15 cellular contexts compared by ENCODE assay signal in the genomic region with DNA sequence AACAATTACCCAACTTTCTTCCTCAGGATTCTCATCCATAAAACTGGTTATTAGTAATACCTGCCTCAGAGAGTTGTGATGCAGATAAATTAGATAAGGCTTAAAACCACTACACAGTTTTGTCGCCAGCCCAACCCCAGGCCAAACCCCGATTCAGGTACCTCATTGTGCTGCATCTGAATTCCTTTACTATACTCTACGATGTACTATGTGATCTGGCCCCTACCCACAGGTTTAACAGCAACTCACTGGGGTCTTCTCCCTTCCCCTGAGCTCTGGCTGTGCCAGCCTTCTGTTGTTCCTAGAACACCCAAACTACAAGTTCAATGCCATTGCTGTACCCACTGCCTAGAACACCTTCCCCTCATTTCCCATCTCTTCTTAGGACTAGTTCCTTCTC.
DNase-seq lines count a peak whose midpoint lies in the region; ATAC-seq, FAIRE-seq and TF ChIP-seq lines count a peak whose summit lies in the region.
"Had no signal": no experiment of that assay in that cellular context is flagged by ENCODE, and none has a peak within 500 bp of the region (broad histone marks: within the 10 kb centered on the region; RNA-seq: fewer than 3 reads in every experiment).

No MANE protein-coding gene starts in this region.

- no peak for TF ChIP-seq CTCF in thyroid gland (IDR thresholded peaks at IDR 0.05)

- peak overlapping the region; percentile 44 for H3K4me3 Mint-ChIP-seq in activated CD8-positive, alpha-beta T cell treated with anti-CD3 and anti-CD28 coated beads, Interleukin-2, amount 10 ng/mL, durations not matched to agents 7 days and 5 days
- H3K4me3 Mint-ChIP-seq in naive thymus-derived CD8-positive, alpha-beta T cell = peak overlapping the region in 3 of 10 donors; percentile 16 to 54 (median 53)

- H3K9me3 Mint-ChIP-seq in activated CD8-positive, alpha-beta T cell treated with anti-CD3 and anti-CD28 coated beads, Interleukin-2, amount 10 ng/mL, durations not matched to agents 7 days and 5 days (ENCODE audit: insufficient read depth) = peaks cover 8% of the 10 kb centered on the region
- H3K9me3 Mint-ChIP-seq in naive thymus-derived CD8-positive, alpha-beta T cell = peaks cover 4 to 20% (median 9%) of the 10 kb centered on the region in 9 donors

- peaks cover 44% of the 10 kb centered on the region for H3K4me1 Mint-ChIP-seq in activated CD8-positive, alpha-beta T cell treated with anti-CD3 and anti-CD28 coated beads, Interleukin-2, amount 10 ng/mL, durations not matched to agents 7 days and 5 days (ENCODE audit: low read depth)
- H3K4me1 Mint-ChIP-seq in naive thymus-derived CD8-positive, alpha-beta T cell = peaks cover 17 to 56% (median 30%) of the 10 kb centered on the region in 4 donors

- no peak overlapping the region for H3K27ac ChIP-seq in thyroid gland
- H3K27ac ChIP-seq: C4-2B, ovary had no signal

- H3K9me3 ChIP-seq in thyroid gland = no peaks in the 10 kb centered on the region
- H3K9me3 ChIP-seq: ovary had no signal

- H3K27me3 ChIP-seq in thyroid gland = no peaks in the 10 kb centered on the region
- H3K27me3 ChIP-seq: ovary had no signal

- no peaks in the 10 kb centered on the region for H3K27me3 Mint-ChIP-seq in activated CD8-positive, alpha-beta T cell treated with anti-CD3 and anti-CD28 coated beads, Interleukin-2, amount 10 ng/mL, durations not matched to agents 7 days and 5 days (ENCODE audit: low read depth)
- H3K27me3 Mint-ChIP-seq in naive thymus-derived CD8-positive, alpha-beta T cell = no peaks in the 10 kb centered on the region

- 81 to 100% methylated on average over 3 of the region's 3 CpGs for WGBS in thyroid gland, 2 donors

- peak; percentile 48 for FAIRE-seq in GM12891 (lab: Jason Lieb, UNC)
- FAIRE-seq: astrocyte had no signal

- peaks cover 18% of the 10 kb centered on the region for H3K36me3 Mint-ChIP-seq in activated CD8-positive, alpha-beta T cell treated with anti-CD3 and anti-CD28 coated beads, Interleukin-2, amount 10 ng/mL, durations not matched to agents 7 days and 5 days (ENCODE audit: low read depth)
- H3K36me3 Mint-ChIP-seq in naive thymus-derived CD8-positive, alpha-beta T cell = peaks cover 8 to 13% (median 12%) of the 10 kb centered on the region in 3 donors

- H3K4me1 ChIP-seq in thyroid gland = no peaks in the 10 kb centered on the region

- ATAC-seq in HG02588 (IDR thresholded peaks at IDR 0.05; ENCODE audit: unreplicated experiment) (peak; percentile 1), HG02678 (IDR thresholded peaks at IDR 0.05; ENCODE audit: unreplicated experiment) (no peak)
- ATAC-seq in activated CD8-positive, alpha-beta T cell treated with anti-CD3 and anti-CD28 coated beads, Interleukin-2, amount 10 ng/mL, durations not matched to agents 7 days and 5 days = peak; percentile 26
- no peak for ATAC-seq in naive thymus-derived CD8-positive, alpha-beta T cell

- intact Hi-C loops in thyroid gland (cut with DNase I) = no loop called here

- CTCF ChIA-PET in activated CD8-positive, alpha-beta T cell treated with anti-CD3 and anti-CD28 coated beads, Interleukin-2, amount 10 ng/mL, durations not matched to agents 7 days and 5 days (lab: Charles Lee) = interaction anchor here (0.6 to 1.5 kb wide), 11 partner anchors 18 to 272 kb away, joined by 3 to 8 read pairs (median 3); no protein-coding TSS in a partner anchor

- peak overlapping the region; percentile 85 for H3K27ac Mint-ChIP-seq in activated CD8-positive, alpha-beta T cell treated with anti-CD3 and anti-CD28 coated beads, Interleukin-2, amount 10 ng/mL, durations not matched to agents 7 days and 5 days
- peak overlapping the region in 9 of 10 donors; percentile 7 to 88 (median 70) for H3K27ac Mint-ChIP-seq in naive thymus-derived CD8-positive, alpha-beta T cell

- DNase-seq in GM12891 (ENCODE audit: insufficient read length, low spot score) (no peak), thyroid gland (no peak), ecto neural progenitor cell (ENCODE audit: low spot score) (no peak), HCEC 1CT (no peak)
- no peak for DNase-seq in activated CD8-positive, alpha-beta T cell treated with anti-CD3 and anti-CD28 coated beads, Interleukin-2, amount 10 ng/mL, durations not matched to agents 7 days and 5 days
- DNase-seq in naive thymus-derived CD8-positive, alpha-beta T cell = no peak
- DNase-seq: H7; left colon; NCI-H2081; ovary; stimulated activated naive CD4-positive, alpha-beta T cell had no signal

- H3K36me3 ChIP-seq in thyroid gland = no peaks in the 10 kb centered on the region
- H3K36me3 ChIP-seq: ovary had no signal

- POLR2A ChIA-PET in activated CD8-positive, alpha-beta T cell treated with anti-CD3 and anti-CD28 coated beads, Interleukin-2, amount 10 ng/mL, durations not matched to agents 7 days and 5 days (lab: Charles Lee) = interaction anchor here (0.7 kb wide), 1 partner anchor 213 kb away, joined by 3 read pairs; no protein-coding TSS in a partner anchor
- POLR2A ChIA-PET in naive thymus-derived CD8-positive, alpha-beta T cell (lab: Charles Lee) = no interaction called here

- TF ChIP-seq POLR2A in GM12891 (IDR thresholded peaks at IDR 0.05; ENCODE audit: low read depth, low read length) (no peak), thyroid gland (IDR thresholded peaks at IDR 0.05) (no peak)

- no peak overlapping the region for H3K4me3 ChIP-seq in thyroid gland (replicated peaks in 1 of 3)
- H3K4me3 ChIP-seq: ovary had no signal

TF ChIP-seq in GM12891, 5 proteins besides CTCF, POLR2A, EP300 and RAD21:
- TF ChIP-seq POLR2AphosphoS5 (IDR thresholded peaks at IDR 0.05; ENCODE audit: low read depth, low read length) (no peak), PAX5 (IDR thresholded peaks at IDR 0.05; ENCODE audit: insufficient read depth, low read length, severe bottlenecking) (no peak), SPI1 (IDR thresholded peaks at IDR 0.05; ENCODE audit: low read depth, low read length) (no peak), TAF1 (IDR thresholded peaks at IDR 0.05; ENCODE audit: low read depth, low read length) (no peak)

Comparison
In these comparisons a context has a peak if more than half of its experiments do, and no peak if none do; other contexts are left out.
1. ATAC-seq: peak in HG02588 (single experiment) and activated CD8-positive, alpha-beta T cell treated with anti-CD3 and anti-CD28 coated beads, Interleukin-2, amount 10 ng/mL, durations not matched to agents 7 days and 5 days (single experiment); none in naive thymus-derived CD8-positive, alpha-beta T cell (0 of 2) and HG02678 (single experiment).